ENCODE assay signal across 29 cellular contexts in genomic region chr15:27256446-27256845, GRCh38.
"Had no signal": no experiment of that assay in that cellular context is flagged by ENCODE, and none has a peak within 500 bp of the region (broad histone marks: within the 10 kb centered on the region; RNA-seq: fewer than 3 reads in every experiment).

No MANE protein-coding gene starts in this region.

- FAIRE-seq: colon, endometrium, endothelial cell of umbilical vein, frontal cortex had no signal

- H3K4me1 ChIP-seq: colonic mucosa, esophagus muscularis mucosa, esophagus squamous epithelium, foreskin keratinocyte, gastrocnemius medialis, gastroesophageal sphincter, heart left ventricle, heart right ventricle had no signal

- ATAC-seq: effector memory CD8-positive, alpha-beta T cell; esophagus mucosa; foreskin keratinocyte; gastrocnemius medialis; gastroesophageal sphincter; heart left ventricle; heart right ventricle had no signal

- H3K27ac ChIP-seq: colonic mucosa, coronary artery, dorsolateral prefrontal cortex, epithelial cell of prostate, esophagus muscularis mucosa, esophagus squamous epithelium, foreskin keratinocyte, gastrocnemius medialis, gastroesophageal sphincter, heart left ventricle, heart right ventricle had no signal

- H3K4me3 ChIP-seq: colonic mucosa, coronary artery, dorsolateral prefrontal cortex, esophagus muscularis mucosa, esophagus squamous epithelium, gastrocnemius medialis, gastroesophageal sphincter, heart left ventricle, heart right ventricle had no signal

- H3K27me3 ChIP-seq: colonic mucosa, esophagus muscularis mucosa, esophagus squamous epithelium, foreskin keratinocyte, gastrocnemius medialis had no signal

- H3K36me3 ChIP-seq: colonic mucosa, esophagus muscularis mucosa, esophagus squamous epithelium, gastrocnemius medialis, gastroesophageal sphincter, heart left ventricle, heart right ventricle had no signal

- H3K9me3 ChIP-seq: colonic mucosa, esophagus muscularis mucosa, esophagus squamous epithelium, gastrocnemius medialis, gastroesophageal sphincter, heart left ventricle, heart right ventricle had no signal

- H3K27ac Mint-ChIP-seq: dendritic cell treated with granulocyte-macrophage colony-stimulating factor and Interleukin-4, amounts not matched to agents 40 ng/mL and 50 ng/mL, for 4 days; effector memory CD8-positive, alpha-beta T cell; endodermal cell had no signal

- H3K9me3 Mint-ChIP-seq: endodermal cell had no signal

- H3K27me3 Mint-ChIP-seq: dendritic cell treated with granulocyte-macrophage colony-stimulating factor and Interleukin-4, amounts not matched to agents 40 ng/mL and 50 ng/mL, for 4 days; effector memory CD8-positive, alpha-beta T cell had no signal

- H3K4me3 Mint-ChIP-seq: dendritic cell treated with granulocyte-macrophage colony-stimulating factor and Interleukin-4, amounts not matched to agents 40 ng/mL and 50 ng/mL, for 4 days; effector memory CD8-positive, alpha-beta T cell; endodermal cell had no signal

- DNase-seq: colonic mucosa; cortex of kidney; dermis blood vessel endothelial cell; dorsolateral prefrontal cortex; effector CD4-positive, alpha-beta T cell; effector CD8-positive, alpha-beta T cell; effector memory CD4-positive, alpha-beta T cell; effector memory CD8-positive, alpha-beta T cell; endodermal cell; erythroblast; esophagus squamous epithelium; foreskin fibroblast; foreskin keratinocyte; foreskin melanocyte; gastrocnemius medialis; glutamatergic neuron; head of caudate nucleus; heart left ventricle; heart right ventricle had no signal
